ENCODE assay signal across 8 cellular contexts in genomic region chr12:50224026-50224692, GRCh38.
DNase-seq lines count a peak whose midpoint lies in the region; ATAC-seq and TF ChIP-seq lines count a peak whose summit lies in the region.
"Had no signal": no experiment of that assay in that cellular context is flagged by ENCODE, and none has a peak within 500 bp of the region (broad histone marks: within the 10 kb centered on the region; RNA-seq: fewer than 3 reads in every experiment).

No MANE protein-coding gene starts in this region.

- in situ Hi-C loops in KBM-7 (cut with MboI; ENCODE audit: low pct_unique_long_range_greater_than_20kb, low sequenced_read_pairs): no loop called here

- TF ChIP-seq CTCF in VCaP (conservative IDR thresholded peaks at IDR 0.05): no peak

- DNase-seq in KBM-7 (peak; percentile 18), epithelial cell of prostate (ENCODE audit: low read depth, low spot score) (no peak), MV-4-11 (lab: John Stamatoyannopoulos, UW) (no peak)
- DNase-seq in stimulated activated CD8-positive, alpha-beta memory T cell treated with anti-CD3 and anti-CD28 coated beads, Interleukin-4, amount 100 ng/mL, for 48 hours: peak; percentile 56

- ATAC-seq in GM18861 (IDR thresholded peaks at IDR 0.05; ENCODE audit: unreplicated experiment) (peak; percentile 38), GM19395 (IDR thresholded peaks at IDR 0.05; ENCODE audit: unreplicated experiment) (no peak)

- H3K27ac ChIP-seq in VCaP (peak overlapping the region; percentile 60; the same call in 1 of the 2 replicates), epithelial cell of prostate (peak overlapping the region; percentile 99)
- H3K27ac ChIP-seq: neutrophil had no signal

Comparison
In these comparisons a context has a peak if more than half of its experiments do, and no peak if none do; other contexts are left out.
1. DNase-seq: peak in KBM-7 (single experiment) and stimulated activated CD8-positive, alpha-beta memory T cell treated with anti-CD3 and anti-CD28 coated beads, Interleukin-4, amount 100 ng/mL, for 48 hours (single experiment); none in epithelial cell of prostate (single experiment) and MV-4-11 (single experiment).